27 cellular contexts compared by ENCODE assay signal in the genomic region with DNA sequence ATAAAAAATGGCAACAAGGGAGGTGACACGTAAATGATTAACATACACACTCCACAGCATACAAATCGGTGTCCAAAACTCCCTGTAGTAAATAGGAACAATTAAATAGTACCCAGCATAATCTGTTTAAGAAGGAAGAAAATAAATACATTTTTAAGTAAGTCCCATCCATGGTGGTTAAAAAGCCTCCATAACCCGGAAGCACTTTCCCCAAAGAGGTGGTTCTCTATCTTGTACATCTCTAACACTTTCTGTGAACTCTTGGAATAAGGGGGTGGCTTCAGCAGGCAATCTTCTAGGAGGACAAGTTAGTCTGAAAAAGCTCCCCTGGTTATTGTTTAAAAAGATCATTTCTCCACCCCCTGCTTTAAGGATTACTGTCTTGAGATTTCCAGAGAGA.
DNase-seq lines count a peak whose midpoint lies in the region; ATAC-seq and TF ChIP-seq lines count a peak whose summit lies in the region.
"Had no signal": no experiment of that assay in that cellular context is flagged by ENCODE, and none has a peak within 500 bp of the region (broad histone marks: within the 10 kb centered on the region; RNA-seq: fewer than 3 reads in every experiment).

No MANE protein-coding gene starts in this region.

- peaks cover 70% of the 10 kb centered on the region for H3K4me1 ChIP-seq in RWPE2 (ENCODE audit: insufficient read depth, poor library complexity, severe bottlenecking)
- peaks cover 7 to 69% (median 24%) of the 10 kb centered on the region in 3 donors for H3K4me1 ChIP-seq in esophagus squamous epithelium
- H3K4me1 ChIP-seq in esophagus muscularis mucosa: peaks cover 18 to 58% (median 53%) of the 10 kb centered on the region in 4 donors

- no peak for ATAC-seq in RWPE2 (ENCODE audit: low read depth)
- no peak for ATAC-seq in activated naive CD4-positive, alpha-beta T cell treated with anti-CD3 and anti-CD28 coated beads, Interleukin-2, amount 50 U/mL, for 72 hours
- no peak for ATAC-seq in HG03196 (IDR thresholded peaks at IDR 0.05; ENCODE audit: unreplicated experiment)
- ATAC-seq: effector memory CD8-positive, alpha-beta T cell; esophagus mucosa had no signal

- H3K27ac Mint-ChIP-seq in activated naive CD4-positive, alpha-beta T cell treated with anti-CD3 and anti-CD28 coated beads, Interleukin-2, amount 50 U/mL, for 72 hours: no peak overlapping the region
- H3K27ac Mint-ChIP-seq: activated B cell treated with CpG ODN at 0.5 μM for 24 hours; activated naive CD4-positive, alpha-beta T cell treated with anti-CD3 and anti-CD28 coated beads, Interleukin-2, amount 10 ng/mL, durations not matched to agents 7 days and 5 days; effector memory CD8-positive, alpha-beta T cell; naive B cell had no signal

- no peak for TF ChIP-seq EP300 in esophagus muscularis mucosa (IDR thresholded peaks at IDR 0.05)

- H3K4me3 ChIP-seq in RWPE2 (ENCODE audit: severe bottlenecking) (no peak overlapping the region), esophagus squamous epithelium (no peak overlapping the region), skin epidermis (no peak overlapping the region), esophagus muscularis mucosa (no peak overlapping the region)
- H3K4me3 ChIP-seq: BLaER1 treated with 17β-estradiol and CSF1 and Interleukin-3, amounts not matched to agents 10 nM and 100 nM; cardiac muscle cell; coronary artery; PC-9; stomach; tibial nerve had no signal

- H3K36me3 ChIP-seq in RWPE2 (ENCODE audit: low read depth) (no peaks in the 10 kb centered on the region; the same call in 1 of the 2 replicates), esophagus squamous epithelium (no peaks in the 10 kb centered on the region), esophagus muscularis mucosa (no peaks in the 10 kb centered on the region)
- H3K36me3 ChIP-seq: BLaER1 treated with 17β-estradiol and CSF1 and Interleukin-3, amounts not matched to agents 10 nM and 100 nM; cardiac muscle cell; stomach; tibial nerve had no signal

- no peaks in the 10 kb centered on the region for H3K27me3 ChIP-seq in RWPE2 (ENCODE audit: insufficient read depth, poor library complexity, severe bottlenecking)
- H3K27me3 ChIP-seq in esophagus squamous epithelium: no peaks in the 10 kb centered on the region
- no peaks in the 10 kb centered on the region for H3K27me3 ChIP-seq in esophagus muscularis mucosa
- H3K27me3 ChIP-seq: BLaER1 treated with 17β-estradiol and CSF1 and Interleukin-3, amounts not matched to agents 10 nM and 100 nM; stomach; tibial nerve had no signal

- TF ChIP-seq CTCF in RWPE2 (IDR thresholded peaks at IDR 0.05; ENCODE audit: poor library complexity, severe bottlenecking) (no peak), esophagus squamous epithelium (IDR thresholded peaks at IDR 0.05) (no peak), esophagus muscularis mucosa (IDR thresholded peaks at IDR 0.05) (no peak)

- H3K9me3 Mint-ChIP-seq in activated naive CD4-positive, alpha-beta T cell treated with anti-CD3 and anti-CD28 coated beads, Interleukin-2, amount 50 U/mL, for 72 hours: no peaks in the 10 kb centered on the region
- H3K9me3 Mint-ChIP-seq: activated B cell treated with CpG ODN at 0.5 μM for 24 hours; activated naive CD4-positive, alpha-beta T cell treated with anti-CD3 and anti-CD28 coated beads, Interleukin-2, amount 10 ng/mL, durations not matched to agents 7 days and 5 days; naive B cell had no signal

- 81% methylated on average over 3 of the region's 3 CpGs for WGBS in esophagus squamous epithelium, 2 donors
- 92% methylated on average over 3 of the region's 3 CpGs for WGBS in esophagus muscularis mucosa

- H3K9me3 ChIP-seq in RWPE2 (ENCODE audit: severe bottlenecking) (no peaks in the 10 kb centered on the region), esophagus squamous epithelium (no peaks in the 10 kb centered on the region), esophagus muscularis mucosa (no peaks in the 10 kb centered on the region)
- H3K9me3 ChIP-seq: BLaER1 treated with 17β-estradiol and CSF1 and Interleukin-3, amounts not matched to agents 10 nM and 100 nM; stomach; tibial nerve had no signal

- intact Hi-C loops in esophagus squamous epithelium (cut with DNase I): no loop called here
- intact Hi-C loops in esophagus muscularis mucosa (cut with DNase I): no loop called here

- no peaks in the 10 kb centered on the region for H3K36me3 Mint-ChIP-seq in activated naive CD4-positive, alpha-beta T cell treated with anti-CD3 and anti-CD28 coated beads, Interleukin-2, amount 50 U/mL, for 72 hours
- H3K36me3 Mint-ChIP-seq: activated naive CD4-positive, alpha-beta T cell treated with anti-CD3 and anti-CD28 coated beads, Interleukin-2, amount 10 ng/mL, durations not matched to agents 7 days and 5 days; naive B cell had no signal

- H3K27ac ChIP-seq in RWPE2 (ENCODE audit: poor library complexity, severe bottlenecking) (peak overlapping the region; percentile 99), esophagus squamous epithelium (peak overlapping the region; percentile 6 to 83 (median 20)), skin epidermis (peak overlapping the region in 13 of 21 experiments; percentile 1 to 83 (median 30)), esophagus muscularis mucosa (replicated peaks in 1 of 4) (no peak overlapping the region)
- H3K27ac ChIP-seq: BLaER1 treated with 17β-estradiol and CSF1 and Interleukin-3, amounts not matched to agents 10 nM and 100 nM; cardiac muscle cell; coronary artery; HL-60; tibial nerve had no signal

- DNase-seq in DMS53 treated with DMSO at 0.1 percent for 48 hours (lab: John Stamatoyannopoulos, UW; ENCODE audit: unreplicated experiment) (peak; percentile 13), RWPE2 (ENCODE audit: low spot score) (no peak), esophagus squamous epithelium (lab: John Stamatoyannopoulos, UW) (no peak), SHP77 (lab: John Stamatoyannopoulos, UW) (no peak), esophagus muscularis mucosa (ENCODE audit: extremely low spot score) (no peak)
- DNase-seq in activated naive CD4-positive, alpha-beta T cell treated with anti-CD3 and anti-CD28 coated beads, Interleukin-2, amount 50 U/mL, for 72 hours (ENCODE audit: low spot score in 2 of 2): no peak
- DNase-seq: activated B cell treated with CpG ODN at 0.5 μM for 24 hours; activated CD4-positive, alpha-beta T cell treated with anti-CD3 and anti-CD28 coated beads, Interleukin-2, amount 50 U/mL, for 48 hours; activated CD8-positive, alpha-beta memory T cell treated with anti-CD3 and anti-CD28 coated beads, Interleukin-2, amount 50 U/mL, for 48 hours; activated naive CD4-positive, alpha-beta T cell treated with anti-CD3 and anti-CD28 coated beads, Interleukin-2, amount 10 ng/mL, durations not matched to agents 7 days and 5 days; DND-41; effector memory CD8-positive, alpha-beta T cell; naive B cell; NCI-H1694; NCI-H510A; NK-92 treated with Interleukin-12 subunit alpha and Interleukin-12 subunit beta, amount 100 ng/mL, for 24 hours; PC-9; SIG-M5; stomach had no signal

- TF ChIP-seq POLR2A in esophagus squamous epithelium (IDR thresholded peaks at IDR 0.05) (no peak), esophagus muscularis mucosa (IDR thresholded peaks at IDR 0.05; ENCODE audit: low read depth) (no peak)

Comparison
In these comparisons a context has a peak if more than half of its experiments do, and no peak if none do; other contexts are left out.
1. H3K27ac ChIP-seq: peak in RWPE2 (single experiment), esophagus squamous epithelium (4 of 4) and skin epidermis (13 of 21); none in esophagus muscularis mucosa (0 of 4).